ENCODE assay signal across 14 cellular contexts in the genomic region with DNA sequence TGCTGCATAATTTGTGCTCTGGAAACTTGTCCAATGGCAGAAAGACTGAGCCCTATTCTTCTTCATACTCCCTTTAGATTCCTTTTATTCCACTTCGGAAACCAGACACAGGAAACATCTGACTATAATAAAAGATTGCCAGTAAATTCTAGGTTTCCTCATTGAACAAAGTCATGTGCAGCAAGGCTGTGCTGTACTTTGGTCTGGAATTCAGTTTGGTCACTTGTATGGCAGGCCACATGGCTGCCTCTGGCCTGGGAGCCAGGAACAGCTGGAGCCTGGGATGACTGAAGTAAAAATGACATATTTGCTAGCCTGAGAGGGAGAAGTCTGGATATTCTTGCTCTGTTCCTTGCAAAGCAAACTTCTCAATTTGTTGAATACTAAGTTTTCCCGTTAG.
A peak's percentile ranks its signal among the peaks of the same experiment; 100 is the strongest.
DNase-seq lines count a peak whose midpoint lies in the region; ATAC-seq and TF ChIP-seq lines count a peak whose summit lies in the region.
"Had no signal": no experiment of that assay in that cellular context is flagged by ENCODE, and none has a peak within 500 bp of the region (broad histone marks: within the 10 kb centered on the region; RNA-seq: fewer than 3 reads in every experiment).

No MANE protein-coding gene starts in this region.

- H3K9ac ChIP-seq in GM23248 (peak overlapping the region; percentile 41; the same call in 1 of the 2 replicates), skeletal muscle tissue (ENCODE audit: low read depth in 1 of 3, low read length in 3 of 3) (no peak overlapping the region)

- 40 to 43% methylated on average over 2 of the region's 2 CpGs for WGBS in GM23248 (ENCODE audit: low coverage in 1 of 2, low lambda C conversion rate in 2 of 2, missing lambda C conversion rate in 2 of 2), 2 experiments

- no peaks in the 10 kb centered on the region for H3K36me3 ChIP-seq in GM23248 (ENCODE audit: low read depth)
- no peaks in the 10 kb centered on the region for H3K36me3 ChIP-seq in skeletal muscle tissue (ENCODE audit: control insufficient read depth in 3 of 3, insufficient read depth in 3 of 3, low read length in 3 of 3)
- H3K36me3 ChIP-seq in CD8-positive, alpha-beta memory T cell (ENCODE audit: insufficient read depth, low read length), result no peaks in the 10 kb centered on the region

- H3K36me3 Mint-ChIP-seq in CD8-positive, alpha-beta memory T cell, result peaks cover under 1 to 10% (median 6%) of the 10 kb centered on the region in 3 donors

- POLR2A ChIA-PET in CD8-positive, alpha-beta memory T cell (lab: Charles Lee), result no interaction called here

- no peak overlapping the region for H3K4me3 Mint-ChIP-seq in CD8-positive, alpha-beta memory T cell
- H3K4me3 Mint-ChIP-seq: stimulated activated naive CD8-positive, alpha-beta T cell treated with anti-CD3 and anti-CD28 coated beads, Interleukin-15, Interleukin-2, amounts not matched to agents 100 ng/mL and 50 ng/mL, for 24 hours had no signal

- no peaks in the 10 kb centered on the region for H4K20me1 ChIP-seq in GM23248 (ENCODE audit: insufficient read depth)

- no peaks in the 10 kb centered on the region for H3K27me3 ChIP-seq in GM23248 (replicated peaks; ENCODE audit: insufficient read depth)
- no peaks in the 10 kb centered on the region for H3K27me3 ChIP-seq in skeletal muscle tissue (ENCODE audit: control insufficient read depth in 3 of 3, insufficient read depth in 3 of 3, low read length in 3 of 3)
- H3K27me3 ChIP-seq in CD8-positive, alpha-beta memory T cell (ENCODE audit: insufficient read depth, low read length, poor library complexity, severe bottlenecking), result no peaks in the 10 kb centered on the region
- H3K27me3 ChIP-seq: MG63 had no signal

- peaks cover 23% of the 10 kb centered on the region; the same call in 1 of the 2 replicates for H3F3A ChIP-seq in GM23248 (ENCODE audit: insufficient read depth)

- H3K79me2 ChIP-seq in GM23248 (ENCODE audit: insufficient read depth), result peaks cover 23% of the 10 kb centered on the region

- DNase-seq in GM23248, result peak; percentile 61
- peak; percentile 76 for DNase-seq in dermis blood vessel endothelial cell
- peak; percentile 31 for DNase-seq in iris pigment epithelial cell (ENCODE audit: low read depth)
- DNase-seq in omental fat pad (ENCODE audit: low spot score), result no peak
- no peak for DNase-seq in CD8-positive, alpha-beta memory T cell
- no peak for DNase-seq in NCI-H2029 treated with DMSO at 0.1 percent for 48 hours (lab: John Stamatoyannopoulos, UW)
- DNase-seq: effector CD8-positive, alpha-beta T cell; MG63; midbrain; NCI-H2171 treated with DMSO at 0.1 percent for 48 hours; retina had no signal

- H3K27ac ChIP-seq in GM23248 (peak overlapping the region; percentile 33), skeletal muscle tissue (ENCODE audit: low read depth, low read length) (peak overlapping the region; percentile 43)
- H3K27ac ChIP-seq in CD8-positive, alpha-beta memory T cell (ENCODE audit: low read depth, low read length), result no peak overlapping the region

- H3K4me3 ChIP-seq in GM23248 (no peak overlapping the region), skeletal muscle tissue (ENCODE audit: low read length in 3 of 3) (no peak overlapping the region)
- no peak overlapping the region for H3K4me3 ChIP-seq in CD8-positive, alpha-beta memory T cell (ENCODE audit: low read length)
- H3K4me3 ChIP-seq: MG63 had no signal

- no peak for TF ChIP-seq CTCF in omental fat pad (IDR thresholded peaks at IDR 0.05)

- in situ Hi-C loops in GM23248 (cut with MboI), result no loop called here

- peaks cover 24% of the 10 kb centered on the region for H3K4me1 ChIP-seq in GM23248 (ENCODE audit: insufficient read depth)
- peaks cover 12 to 46% (median 33%) of the 10 kb centered on the region in 3 donors for H3K4me1 ChIP-seq in skeletal muscle tissue (ENCODE audit: control insufficient read depth in 3 of 3, insufficient read depth in 3 of 3, low read length in 3 of 3)
- peaks cover 14% of the 10 kb centered on the region for H3K4me1 ChIP-seq in CD8-positive, alpha-beta memory T cell (ENCODE audit: insufficient read depth, low read length)

- no peak overlapping the region for H3K4me2 ChIP-seq in GM23248 (ENCODE audit: unreplicated experiment)

- no peak overlapping the region for H2AFZ ChIP-seq in GM23248

- no peaks in the 10 kb centered on the region for H3K9me3 Mint-ChIP-seq in CD8-positive, alpha-beta memory T cell
- H3K9me3 Mint-ChIP-seq: stimulated activated naive CD8-positive, alpha-beta T cell treated with anti-CD3 and anti-CD28 coated beads, Interleukin-15, Interleukin-2, amounts not matched to agents 100 ng/mL and 50 ng/mL, for 24 hours had no signal

- H3K9me2 ChIP-seq in GM23248 (ENCODE audit: insufficient read depth), result no peaks in the 10 kb centered on the region

- H3K27ac Mint-ChIP-seq in CD8-positive, alpha-beta memory T cell, result no peak overlapping the region
- H3K27ac Mint-ChIP-seq: stimulated activated naive CD8-positive, alpha-beta T cell treated with anti-CD3 and anti-CD28 coated beads, Interleukin-15, Interleukin-2, amounts not matched to agents 100 ng/mL and 50 ng/mL, for 24 hours had no signal

- H3K4me1 Mint-ChIP-seq in CD8-positive, alpha-beta memory T cell, result peaks cover 0 to 11% (median 8%) of the 10 kb centered on the region in 3 donors

- CTCF ChIA-PET in CD8-positive, alpha-beta memory T cell (lab: Charles Lee), result interaction anchor here (1.0 kb wide), 1 partner anchor 148 kb away, joined by 3 read pairs; no protein-coding TSS in a partner anchor

- no peaks in the 10 kb centered on the region for H3K27me3 Mint-ChIP-seq in CD8-positive, alpha-beta memory T cell
- H3K27me3 Mint-ChIP-seq: stimulated activated naive CD8-positive, alpha-beta T cell treated with anti-CD3 and anti-CD28 coated beads, Interleukin-15, Interleukin-2, amounts not matched to agents 100 ng/mL and 50 ng/mL, for 24 hours had no signal

- H3K9me3 ChIP-seq in GM23248 (ENCODE audit: low read depth) (no peaks in the 10 kb centered on the region), skeletal muscle tissue (ENCODE audit: control insufficient read depth in 3 of 3, low read length in 3 of 3) (no peaks in the 10 kb centered on the region)
- no peaks in the 10 kb centered on the region for H3K9me3 ChIP-seq in CD8-positive, alpha-beta memory T cell (ENCODE audit: low read length)
- H3K9me3 ChIP-seq: MG63 had no signal

- ATAC-seq in omental fat pad (ENCODE audit: low FRiP score) (no peak), GM18498 (IDR thresholded peaks at IDR 0.05; ENCODE audit: unreplicated experiment) (no peak)

Comparison
In these comparisons a context has a peak if more than half of its experiments do, and no peak if none do; other contexts are left out.
1. DNase-seq: peak in GM23248 (single experiment), dermis blood vessel endothelial cell (single experiment) and iris pigment epithelial cell (single experiment); none in omental fat pad (single experiment), CD8-positive, alpha-beta memory T cell (0 of 5) and NCI-H2029 treated with DMSO at 0.1 percent for 48 hours (single experiment).